8 cellular contexts compared by ENCODE assay signal in genomic region chr2:12106440-12107080, GRCh38.
DNase-seq lines count a peak whose midpoint lies in the region; ATAC-seq and TF ChIP-seq lines count a peak whose summit lies in the region.

No MANE protein-coding gene starts in this region.

- DNase-seq in GM06990 (ENCODE audit: extremely low read depth, insufficient read length), result peak; percentile 15
- DNase-seq in HS-5 (ENCODE audit: low read depth), result peak; percentile 94
- peak; percentile 98 for DNase-seq in astrocyte of the spinal cord (ENCODE audit: low read depth, low spot score)
- peak; percentile 97 for DNase-seq in non-pigmented ciliary epithelial cell (ENCODE audit: low read depth)
- no peak for DNase-seq in effector memory CD8-positive, alpha-beta T cell

- ATAC-seq in effector memory CD8-positive, alpha-beta T cell (replicated peaks), result no peak
- ATAC-seq in GM21723 (IDR thresholded peaks at IDR 0.05; ENCODE audit: unreplicated experiment) (no peak), HG02981 (IDR thresholded peaks at IDR 0.05; ENCODE audit: unreplicated experiment) (no peak), HG03457 (IDR thresholded peaks at IDR 0.05; ENCODE audit: unreplicated experiment) (no peak)

- no peaks in the 10 kb centered on the region for H3K9me3 Mint-ChIP-seq in effector memory CD8-positive, alpha-beta T cell

- H3K4me1 Mint-ChIP-seq in effector memory CD8-positive, alpha-beta T cell (ENCODE audit: low read depth in 2 of 2), result peaks cover 8 to 16% of the 10 kb centered on the region in 2 donors

- H3K4me3 ChIP-seq in GM06990 (replicated peaks; ENCODE audit: low read depth, low read length) (no peak overlapping the region), astrocyte of the spinal cord (ENCODE audit: low read depth, low read length) (no peak overlapping the region)

- no peaks in the 10 kb centered on the region for H3K27me3 ChIP-seq in GM06990 (replicated peaks; ENCODE audit: control insufficient read depth, insufficient read depth, low read length)

- H3K4me3 Mint-ChIP-seq in effector memory CD8-positive, alpha-beta T cell, result no peak overlapping the region

- no peaks in the 10 kb centered on the region for H3K36me3 ChIP-seq in GM06990 (ENCODE audit: control insufficient read depth, insufficient read depth, low read length)

- in situ Hi-C loops in astrocyte of the spinal cord (cut with HindIII; ENCODE audit: low sequenced_read_pairs), result no loop called here

- no peak for TF ChIP-seq CTCF in GM06990 (IDR thresholded peaks at IDR 0.05; ENCODE audit: insufficient read depth, low read length, poor library complexity, severe bottlenecking)
- no peak for TF ChIP-seq CTCF in astrocyte of the spinal cord (IDR thresholded peaks at IDR 0.05; ENCODE audit: low read depth, low read length)

- no peaks in the 10 kb centered on the region for H3K36me3 Mint-ChIP-seq in effector memory CD8-positive, alpha-beta T cell (ENCODE audit: insufficient read depth)

- H3K27ac Mint-ChIP-seq in effector memory CD8-positive, alpha-beta T cell, result no peak overlapping the region

- H3K27me3 Mint-ChIP-seq in effector memory CD8-positive, alpha-beta T cell, result peaks cover 0 to 6% of the 10 kb centered on the region in 2 donors

Comparison
In these comparisons a context has a peak if more than half of its experiments do, and no peak if none do; other contexts are left out.
1. DNase-seq: peak in GM06990 (single experiment), HS-5 (single experiment), astrocyte of the spinal cord (single experiment) and non-pigmented ciliary epithelial cell (single experiment); none in effector memory CD8-positive, alpha-beta T cell (0 of 3).